ENCODE assay signal across 26 cellular contexts in the genomic region with DNA sequence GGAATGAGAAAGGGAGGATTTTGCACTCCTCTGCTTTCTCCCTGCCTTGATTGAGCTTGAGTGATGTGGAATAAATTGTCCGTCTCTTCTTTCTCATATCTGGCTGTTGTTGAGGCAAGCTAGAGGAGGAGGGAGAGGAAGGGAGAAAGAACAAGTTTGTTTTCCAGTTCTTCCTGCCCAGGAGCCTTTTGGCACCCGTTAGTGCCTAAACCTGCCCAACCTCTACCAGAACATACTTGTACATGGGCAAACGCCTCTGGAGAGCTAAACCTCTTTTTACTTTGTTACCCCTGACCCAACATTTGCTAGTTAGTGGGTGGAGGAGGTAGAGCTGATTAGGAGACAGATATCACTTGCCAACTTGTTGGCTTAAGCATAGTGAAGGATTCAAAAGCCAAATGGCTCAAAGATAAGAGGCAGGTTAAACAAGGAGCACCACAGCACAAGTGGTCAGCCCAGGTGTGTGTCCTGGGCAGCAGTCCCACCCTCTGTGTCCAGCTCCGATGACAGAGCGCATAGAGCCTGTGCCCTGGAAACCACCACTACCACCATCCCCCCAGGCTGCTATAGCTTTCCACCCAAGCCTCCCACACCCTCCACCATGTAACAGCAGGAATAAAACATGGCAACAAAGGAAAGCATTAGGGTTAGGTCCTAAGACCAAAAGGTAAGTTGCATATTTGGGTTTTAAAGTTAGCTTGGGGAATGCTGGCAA. TPM values are rescaled to one million over a fixed set of nuclear protein-coding genes. Genes with fewer than 3 reads are reported as not detected.
A peak's percentile ranks its signal among the peaks of the same experiment; 100 is the strongest.
DNase-seq lines count a peak whose midpoint lies in the region; ATAC-seq and TF ChIP-seq lines count a peak whose summit lies in the region.
"Had no signal": no experiment of that assay in that cellular context is flagged by ENCODE, and none has a peak within 500 bp of the region (broad histone marks: within the 10 kb centered on the region; RNA-seq: fewer than 3 reads in every experiment).

No MANE protein-coding gene starts in this region.

- no peaks in the 10 kb centered on the region for H3K36me3 ChIP-seq in stomach
- H3K36me3 ChIP-seq in SJCRH30, result no peaks in the 10 kb centered on the region
- H3K36me3 ChIP-seq: BLaER1 had no signal

- DNase-seq in LNCaP clone FGC (ENCODE audit: low read depth) (peak; percentile 85), stomach (peak; percentile 59), SJCRH30 (no peak), NCI-H187 treated with DMSO at 0.1 percent for 48 hours (lab: John Stamatoyannopoulos, UW) (no peak), NAMALWA (ENCODE audit: low spot score) (no peak)
- DNase-seq: Caco-2; CD4-positive, alpha-beta memory T cell; DMS 273 treated with DMSO at 0.1 percent for 48 hours; DMS79 treated with DMSO at 0.1 percent for 48 hours; Kasumi-1; MM.1S; NCI-H1092; NCI-H1436; NCI-H1930; NCI-H2227 treated with DMSO at 0.1 percent for 48 hours; NCI-H510A; NCI-H748 treated with DMSO at 0.1 percent for 48 hours; SHP77 treated with DMSO at 0.1 percent for 48 hours; SK-N-SH had no signal

- TF ChIP-seq POLR2A in stomach (IDR thresholded peaks at IDR 0.05), result no peak

- H3K9me3 ChIP-seq in stomach (no peaks in the 10 kb centered on the region), SJCRH30 (replicated peaks) (no peaks in the 10 kb centered on the region)
- H3K9me3 ChIP-seq: BLaER1, Caco-2, SK-N-SH had no signal

- H3K4me3 ChIP-seq in LNCaP clone FGC (ENCODE audit: low read depth, low read length) (peak overlapping the region; percentile 3), stomach (no peak overlapping the region), SJCRH30 (no peak overlapping the region)
- H3K4me3 ChIP-seq: BLaER1, GM12878 had no signal

- intact Hi-C loops in stomach (cut with DNase I; ENCODE audit: low total_unique reads), result no loop called here

- ATAC-seq in esophagus mucosa (peak; percentile 90), GM21526 (IDR thresholded peaks at IDR 0.05; ENCODE audit: low FRiP score, unreplicated experiment) (no peak)
- ATAC-seq: GM12878 had no signal

- WGBS in stomach, 5 donors, result 31 to 47% (median 36%) methylated on average over 5 of the region's 5 CpGs

- no peak for TF ChIP-seq CTCF in C4-2B (conservative IDR thresholded peaks at IDR 0.05)
- no peak for TF ChIP-seq CTCF in LNCaP clone FGC (IDR thresholded peaks at IDR 0.05; ENCODE audit: control insufficient read depth, extremely low read depth, insufficient read depth)
- no peak for TF ChIP-seq CTCF in stomach (IDR thresholded peaks at IDR 0.05)

- no peak for TF ChIP-seq EP300 in stomach (IDR thresholded peaks at IDR 0.05)

- H3K27me3 ChIP-seq in stomach (peaks cover 0 to 33% (median 0%) of the 10 kb centered on the region in 3 donors), SJCRH30 (no peaks in the 10 kb centered on the region)

- H3K4me1 ChIP-seq in stomach, result peaks cover 0 to 16% (median 13%) of the 10 kb centered on the region in 4 donors
- H3K4me1 ChIP-seq in SJCRH30, result no peaks in the 10 kb centered on the region
- H3K4me1 ChIP-seq: BLaER1, Caco-2 had no signal

- peak overlapping the region; percentile 92 for H3K27ac ChIP-seq in C4-2B
- peak overlapping the region in 3 of 5 donors; percentile 2 to 26 (median 14) for H3K27ac ChIP-seq in stomach
- no peak overlapping the region for H3K27ac ChIP-seq in SJCRH30
- H3K27ac ChIP-seq: BLaER1, RWPE1 had no signal

RNA-seq across cellular contexts. Expression of gene ODF4, which starts 6.5 kb away (rescaled TPM):
- total RNA-seq in esophagus mucosa, result not detected
- total RNA-seq in stomach, result not detected
- not detected for polyA plus RNA-seq in stomach
- total RNA-seq in SJCRH30 (2014; rRNA removed; shearing (Covaris generic)), result not detected in 2 replicates
- total RNA-seq: Caco-2; CD4-positive, alpha-beta memory T cell; GM12878; H1 had no signal
- polyA plus RNA-seq: CD4-positive, alpha-beta memory T cell; GM12878; H1; SK-N-SH had no signal

RNA-seq across cellular contexts. Expression of gene ARHGEF15, which starts 36.1 kb away (rescaled TPM):
- total RNA-seq in esophagus mucosa (1.8 TPM), stomach (100 to 1,000 TPM in 1 of 5 donors, 10 to 100 TPM in 2, 1 to 10 TPM in 2; 2.4 to 263 (median 11.0) TPM)
- 1 to 10 TPM; 2.8 to 5.7 (median 3.8) TPM for polyA plus RNA-seq in stomach
- 0.71 and 1.8 TPM in 2 replicates for total RNA-seq in SJCRH30 (2014; rRNA removed; shearing (Covaris generic))
- total RNA-seq: Caco-2; CD4-positive, alpha-beta memory T cell; GM12878 had no signal
- polyA plus RNA-seq: CD4-positive, alpha-beta memory T cell; GM12878; SK-N-SH had no signal

RNA-seq across cellular contexts. Expression of gene RPL26, which starts 36.9 kb away (rescaled TPM):
- total RNA-seq in esophagus mucosa, result 1,742 TPM
- 1,000 to 10,000 TPM in 4 of 5 donors, 100 to 1,000 TPM in 1; 506 to 3,830 (median 2,422) TPM for total RNA-seq in stomach
- 1,000 to 10,000 TPM; 4,166 to 5,414 (median 4,286) TPM for polyA plus RNA-seq in stomach
- total RNA-seq in SJCRH30 (2014; rRNA removed; shearing (Covaris generic)), result 3,054 and 3,660 TPM in 2 replicates

RNA-seq across cellular contexts. Expression of gene SLC25A35, which starts 50.9 kb away (rescaled TPM):
- total RNA-seq in esophagus mucosa, result 2.6 TPM
- 10 to 100 TPM in 1 of 5 donors, 1 to 10 TPM in 2, under 1 TPM in 1, not detected in 1; 0.55 to 25.9 (median 4.8) TPM for total RNA-seq in stomach
- 1 to 10 TPM; 4.0 to 7.3 (median 4.4) TPM for polyA plus RNA-seq in stomach
- total RNA-seq in SJCRH30 (2014; rRNA removed; shearing (Covaris generic)), result 1.0 and 1.6 TPM in 2 replicates

Comparison
In these comparisons a context has a peak if more than half of its experiments do, and no peak if none do; other contexts are left out.
1. DNase-seq: peak in LNCaP clone FGC (single experiment) and stomach (single experiment); none in SJCRH30 (0 of 2), NCI-H187 treated with DMSO at 0.1 percent for 48 hours (single experiment) and NAMALWA (single experiment).